9 cellular contexts compared by ENCODE assay signal in the genomic region with DNA sequence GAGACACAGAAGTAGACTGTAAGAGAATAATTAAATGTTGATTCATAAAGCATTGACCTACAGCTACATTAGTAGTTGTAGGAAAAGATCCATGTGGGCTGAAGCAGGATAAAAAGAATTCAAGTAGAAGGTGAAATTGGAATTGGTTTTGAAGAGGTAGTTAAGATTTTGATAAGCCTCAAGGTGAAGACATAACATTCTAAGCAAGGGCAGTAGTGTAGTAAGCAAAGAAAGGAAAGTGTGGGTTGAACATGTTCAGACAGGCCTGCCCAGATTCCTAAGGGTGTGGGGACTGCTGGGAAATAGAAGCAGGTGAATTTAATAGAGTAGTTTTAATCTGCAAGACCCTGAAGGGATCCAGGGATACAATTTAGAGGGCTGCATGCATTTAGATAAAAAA. TPM values are rescaled to one million over a fixed set of nuclear protein-coding genes. Genes with fewer than 3 reads are reported as not detected.
DNase-seq lines count a peak whose midpoint lies in the region; ATAC-seq and TF ChIP-seq lines count a peak whose summit lies in the region.
"Had no signal": no experiment of that assay in that cellular context is flagged by ENCODE, and none has a peak within 500 bp of the region (broad histone marks: within the 10 kb centered on the region; RNA-seq: fewer than 3 reads in every experiment).

No MANE protein-coding gene starts in this region.

- CTCF ChIA-PET in activated naive CD4-positive, alpha-beta T cell treated with anti-CD3 and anti-CD28 coated beads, Interleukin-2, amount 10 ng/mL, durations not matched to agents 7 days and 5 days (lab: Charles Lee) = interaction anchor here (1.8 kb wide), 1 partner anchor 15 kb away, joined by 5 read pairs; no protein-coding TSS in a partner anchor
- CTCF ChIA-PET in activated CD8-positive, alpha-beta T cell treated with anti-CD3 and anti-CD28 coated beads for 36 hours (lab: Charles Lee) = interaction anchor here (0.7 to 1.8 kb wide), 2 partner anchors 254 to 304 kb away, joined by 3 to 5 read pairs; no protein-coding TSS in a partner anchor

- TF ChIP-seq EP300 in upper lobe of left lung (IDR thresholded peaks at IDR 0.05) (no peak), gastroesophageal sphincter (IDR thresholded peaks at IDR 0.05) (no peak)

- H3K4me1 ChIP-seq in upper lobe of left lung (peaks cover 49 to 71% (median 55%) of the 10 kb centered on the region in 4 donors), gastroesophageal sphincter (peaks cover 32 to 86% (median 39%) of the 10 kb centered on the region in 3 donors)

- H3K27me3 ChIP-seq in upper lobe of left lung (no peaks in the 10 kb centered on the region), gastroesophageal sphincter (no peaks in the 10 kb centered on the region)

- H3K27ac ChIP-seq in upper lobe of left lung (peak overlapping the region in 3 of 4 donors; percentile 24 to 49 (median 37)), gastroesophageal sphincter (no peak overlapping the region)

- peaks cover 83% of the 10 kb centered on the region for H3K4me1 Mint-ChIP-seq in activated naive CD4-positive, alpha-beta T cell treated with anti-CD3 and anti-CD28 coated beads, Interleukin-2, amount 10 ng/mL, durations not matched to agents 7 days and 5 days
- H3K4me1 Mint-ChIP-seq in activated CD8-positive, alpha-beta T cell treated with anti-CD3 and anti-CD28 coated beads for 36 hours (ENCODE audit: low read depth) = peaks cover 87% of the 10 kb centered on the region

- H3K4me3 ChIP-seq in upper lobe of left lung (no peak overlapping the region), gastroesophageal sphincter (no peak overlapping the region)

- peak overlapping the region; percentile 21 for H3K27ac Mint-ChIP-seq in activated naive CD4-positive, alpha-beta T cell treated with anti-CD3 and anti-CD28 coated beads, Interleukin-2, amount 10 ng/mL, durations not matched to agents 7 days and 5 days
- H3K27ac Mint-ChIP-seq in activated CD8-positive, alpha-beta T cell treated with anti-CD3 and anti-CD28 coated beads for 36 hours = peak overlapping the region; percentile 95

- H3K4me3 Mint-ChIP-seq in activated naive CD4-positive, alpha-beta T cell treated with anti-CD3 and anti-CD28 coated beads, Interleukin-2, amount 10 ng/mL, durations not matched to agents 7 days and 5 days = no peak overlapping the region
- H3K4me3 Mint-ChIP-seq in activated CD8-positive, alpha-beta T cell treated with anti-CD3 and anti-CD28 coated beads for 36 hours = peak overlapping the region; percentile 45

- TF ChIP-seq CTCF in activated CD8-positive, alpha-beta T cell treated with anti-CD3 and anti-CD28 coated beads for 36 hours (IDR thresholded peaks at IDR 0.05) = no peak
- TF ChIP-seq CTCF in upper lobe of left lung (IDR thresholded peaks at IDR 0.05) (no peak), gastroesophageal sphincter (IDR thresholded peaks at IDR 0.05) (no peak)

- no peak for DNase-seq in activated naive CD4-positive, alpha-beta T cell treated with anti-CD3 and anti-CD28 coated beads, Interleukin-2, amount 10 ng/mL, durations not matched to agents 7 days and 5 days
- DNase-seq in activated naive CD4-positive, alpha-beta T cell (lab: John Stamatoyannopoulos, UW) = no peak
- DNase-seq in activated CD8-positive, alpha-beta T cell treated with anti-CD3 and anti-CD28 coated beads for 36 hours = no peak
- DNase-seq in iris pigment epithelial cell (ENCODE audit: low read depth) = peak; percentile 40
- no peak for DNase-seq in upper lobe of left lung
- no peak for DNase-seq in DMS153 (lab: John Stamatoyannopoulos, UW)
- DNase-seq: immature natural killer cell had no signal

- intact Hi-C loops in activated CD8-positive, alpha-beta T cell treated with anti-CD3 and anti-CD28 coated beads for 36 hours (cut with micrococcal nuclease) = loop anchor here (5.0 kb wide), 1 partner anchor 304 kb away; no protein-coding TSS in a partner anchor

- ATAC-seq in activated CD8-positive, alpha-beta T cell treated with anti-CD3 and anti-CD28 coated beads for 36 hours = no peak
- ATAC-seq in upper lobe of left lung (ENCODE audit: low FRiP score in 2 of 2) (peak; percentile 49 to 73), gastroesophageal sphincter (no peak), HG02759 (IDR thresholded peaks at IDR 0.05; ENCODE audit: unreplicated experiment) (no peak)

- no peak for TF ChIP-seq POLR2A in upper lobe of left lung (IDR thresholded peaks at IDR 0.05)
- TF ChIP-seq POLR2A in gastroesophageal sphincter (IDR thresholded peaks at IDR 0.05) = no peak

- H3K36me3 ChIP-seq in upper lobe of left lung = no peaks in the 10 kb centered on the region
- H3K36me3 ChIP-seq in gastroesophageal sphincter = no peaks in the 10 kb centered on the region

- POLR2A ChIA-PET in activated CD8-positive, alpha-beta T cell treated with anti-CD3 and anti-CD28 coated beads for 36 hours (lab: Charles Lee) = interaction anchor here (0.9 to 3.1 kb wide), 8 partner anchors 8 to 275 kb away, joined by 3 to 23 read pairs (median 4); no protein-coding TSS in a partner anchor

- H3K27me3 Mint-ChIP-seq in activated naive CD4-positive, alpha-beta T cell treated with anti-CD3 and anti-CD28 coated beads, Interleukin-2, amount 10 ng/mL, durations not matched to agents 7 days and 5 days = no peaks in the 10 kb centered on the region
- H3K27me3 Mint-ChIP-seq in activated CD8-positive, alpha-beta T cell treated with anti-CD3 and anti-CD28 coated beads for 36 hours = no peaks in the 10 kb centered on the region

- no peaks in the 10 kb centered on the region for H3K9me3 ChIP-seq in upper lobe of left lung
- H3K9me3 ChIP-seq in gastroesophageal sphincter = no peaks in the 10 kb centered on the region

- H3K36me3 Mint-ChIP-seq in activated naive CD4-positive, alpha-beta T cell treated with anti-CD3 and anti-CD28 coated beads, Interleukin-2, amount 10 ng/mL, durations not matched to agents 7 days and 5 days = peaks cover 39% of the 10 kb centered on the region
- H3K36me3 Mint-ChIP-seq in activated CD8-positive, alpha-beta T cell treated with anti-CD3 and anti-CD28 coated beads for 36 hours (ENCODE audit: low read depth) = peaks cover 37% of the 10 kb centered on the region
- H3K36me3 Mint-ChIP-seq: immature natural killer cell had no signal

- H3K9me3 Mint-ChIP-seq in activated naive CD4-positive, alpha-beta T cell treated with anti-CD3 and anti-CD28 coated beads, Interleukin-2, amount 10 ng/mL, durations not matched to agents 7 days and 5 days = no peaks in the 10 kb centered on the region
- peaks cover 4% of the 10 kb centered on the region for H3K9me3 Mint-ChIP-seq in activated CD8-positive, alpha-beta T cell treated with anti-CD3 and anti-CD28 coated beads for 36 hours
- H3K9me3 Mint-ChIP-seq: immature natural killer cell had no signal

RNA-seq across cellular contexts. Expression of a gene that starts 19.0 kb away (rescaled TPM):
- 10 to 100 TPM; 64.8 to 69.1 TPM for total RNA-seq in activated CD8-positive, alpha-beta T cell treated with anti-CD3 and anti-CD28 coated beads for 36 hours
- 10 to 100 TPM; 46.5 to 99.5 (median 52.7) TPM for total RNA-seq in upper lobe of left lung
- total RNA-seq in gastroesophageal sphincter = 100 to 1,000 TPM in 2 of 4 donors, 10 to 100 TPM in 2; 69.5 to 111 (median 97.0) TPM

Comparison
In these comparisons a context has a peak if more than half of its experiments do, and no peak if none do; other contexts are left out.
1. ATAC-seq: peak in upper lobe of left lung (2 of 2); none in activated CD8-positive, alpha-beta T cell treated with anti-CD3 and anti-CD28 coated beads for 36 hours (single experiment), gastroesophageal sphincter (single experiment) and HG02759 (single experiment).
2. H3K27ac ChIP-seq: peak in upper lobe of left lung (3 of 4); none in gastroesophageal sphincter (0 of 4).